In genomic region chr6:131103869-131104268, GRCh38 we compare ENCODE assay signal across 22 cellular contexts. TPM values are rescaled to one million over a fixed set of nuclear protein-coding genes. Genes with fewer than 3 reads are reported as not detected.
DNase-seq lines count a peak whose midpoint lies in the region; ATAC-seq and TF ChIP-seq lines count a peak whose summit lies in the region.
"Had no signal": no experiment of that assay in that cellular context is flagged by ENCODE, and none has a peak within 500 bp of the region (broad histone marks: within the 10 kb centered on the region; RNA-seq: fewer than 3 reads in every experiment).

No MANE protein-coding gene starts in this region.

- ATAC-seq in IMR-90 (ENCODE audit: low read depth) (no peak), mucosa of descending colon (peak; percentile 19)
- no peak for ATAC-seq in natural killer cell treated with Interleukin-12 subunit alpha and Interleukin-12 subunit beta and Interleukin-15 and Interleukin-18, amount 100 ng/mL, for 72 hours
- ATAC-seq: HCT116, K562 had no signal

- CTCF ChIA-PET in IMR-90 (lab: Yijun Ruan, JAX) = no interaction called here
- CTCF ChIA-PET in CD4-positive, alpha-beta memory T cell (lab: Charles Lee; ENCODE audit: partially characterized antibody) = no interaction called here

- no peak overlapping the region for H3K27ac Mint-ChIP-seq in CD4-positive, alpha-beta memory T cell
- H3K27ac Mint-ChIP-seq in natural killer cell treated with Interleukin-12 subunit alpha and Interleukin-12 subunit beta and Interleukin-15 and Interleukin-18, amount 100 ng/mL, for 72 hours = no peak overlapping the region

- peak overlapping the region; percentile 48; the same call in 1 of the 2 replicates for H4K91ac ChIP-seq in IMR-90 (ENCODE audit: insufficient read depth, low read depth, low read length)

- peak overlapping the region; percentile 84 for H3K4ac ChIP-seq in IMR-90 (ENCODE audit: low read depth, low read length)

- H3K36me3 ChIP-seq in IMR-90 (ENCODE audit: control insufficient read depth, insufficient read depth, low read length) (no peaks in the 10 kb centered on the region), brain microvascular endothelial cell (replicated peaks) (no peaks in the 10 kb centered on the region), mucosa of descending colon (ENCODE audit: low read depth) (no peaks in the 10 kb centered on the region)
- H3K36me3 ChIP-seq in CD4-positive, alpha-beta memory T cell (ENCODE audit: insufficient read depth, low read length) = no peaks in the 10 kb centered on the region
- H3K36me3 ChIP-seq: MG63 had no signal

- no peak overlapping the region for H3K4me3 Mint-ChIP-seq in CD4-positive, alpha-beta memory T cell
- no peak overlapping the region for H3K4me3 Mint-ChIP-seq in natural killer cell treated with Interleukin-12 subunit alpha and Interleukin-12 subunit beta and Interleukin-15 and Interleukin-18, amount 100 ng/mL, for 72 hours

- no peaks in the 10 kb centered on the region for H3K27me3 ChIP-seq in IMR-90 (ENCODE audit: control insufficient read depth, insufficient read depth, low read length)
- H3K27me3 ChIP-seq in brain microvascular endothelial cell (replicated peaks) = no peaks in the 10 kb centered on the region
- no peaks in the 10 kb centered on the region for H3K27me3 ChIP-seq in CD4-positive, alpha-beta memory T cell (ENCODE audit: insufficient read depth, low read length)
- H3K27me3 ChIP-seq: MG63 had no signal

- BruUV-seq in IMR-90 (replicated peaks; lab: Mats Ljungman, UMichigan) = no TSS peak

- peaks cover 3% of the 10 kb centered on the region in 2 donors for H3K27me3 Mint-ChIP-seq in CD4-positive, alpha-beta memory T cell
- peaks cover 3 to 13% of the 10 kb centered on the region in 2 donors for H3K27me3 Mint-ChIP-seq in natural killer cell treated with Interleukin-12 subunit alpha and Interleukin-12 subunit beta and Interleukin-15 and Interleukin-18, amount 100 ng/mL, for 72 hours

- H2BK5ac ChIP-seq in IMR-90 (ENCODE audit: low read depth, low read length, poor library complexity, severe bottlenecking) = no peak overlapping the region

- peaks cover 8% of the 10 kb centered on the region for H3K4me1 ChIP-seq in IMR-90 (ENCODE audit: control insufficient read depth, insufficient read depth, low read length)
- H3K4me1 ChIP-seq in mucosa of descending colon (ENCODE audit: low read depth) = no peaks in the 10 kb centered on the region
- H3K4me1 ChIP-seq in CD4-positive, alpha-beta memory T cell (ENCODE audit: insufficient read depth, low read length) = no peaks in the 10 kb centered on the region

- no peaks in the 10 kb centered on the region for H3K36me3 Mint-ChIP-seq in CD4-positive, alpha-beta memory T cell
- no peaks in the 10 kb centered on the region for H3K36me3 Mint-ChIP-seq in natural killer cell treated with Interleukin-12 subunit alpha and Interleukin-12 subunit beta and Interleukin-15 and Interleukin-18, amount 100 ng/mL, for 72 hours

- H2AK5ac ChIP-seq in IMR-90 (ENCODE audit: low read depth, low read length) = peak overlapping the region; percentile 89

- H3K27ac ChIP-seq in IMR-90 (ENCODE audit: insufficient read depth, low read length) (no peak overlapping the region), brain microvascular endothelial cell (peak overlapping the region; percentile 64)
- no peak overlapping the region for H3K27ac ChIP-seq in CD4-positive, alpha-beta memory T cell (ENCODE audit: low read depth, low read length)
- H3K27ac ChIP-seq: PC-9, RWPE1 had no signal

- DNase-seq in IMR-90 (no peak), brain microvascular endothelial cell (no peak), mucosa of descending colon (peak in 1 of 3 donors; percentile 17), EL (no peak)
- DNase-seq in CD4-positive, alpha-beta memory T cell = no peak
- no peak for DNase-seq in natural killer cell treated with Interleukin-12 subunit alpha and Interleukin-12 subunit beta and Interleukin-15 and Interleukin-18, amount 100 ng/mL, for 72 hours (ENCODE audit: low spot score)
- no peak for DNase-seq in stimulated activated naive CD4-positive, alpha-beta T cell (lab: John Stamatoyannopoulos, UW)
- DNase-seq: C1 segment of cervical spinal cord, DMS53, GF-D8, GOT3, MG63, NCI-H1417, NCI-H187, NCI-H446 treated with DMSO at 0.1 percent for 48 hours, NCI-H526 treated with DMSO at 0.1 percent for 48 hours, PC-9, SHP77 treated with DMSO at 0.1 percent for 48 hours, SK-N-SH had no signal

- no peak overlapping the region for H2AK9ac ChIP-seq in IMR-90 (replicated peaks; ENCODE audit: low read depth, low read length, poor library complexity)

- H3K9me3 Mint-ChIP-seq in CD4-positive, alpha-beta memory T cell = peaks cover 0 to 6% (median 0%) of the 10 kb centered on the region in 8 donors
- no peaks in the 10 kb centered on the region for H3K9me3 Mint-ChIP-seq in natural killer cell treated with Interleukin-12 subunit alpha and Interleukin-12 subunit beta and Interleukin-15 and Interleukin-18, amount 100 ng/mL, for 72 hours

- dilution Hi-C loops in IMR-90 (cut with HindIII; ENCODE audit: low sequenced_read_pairs, unreplicated experiment) = no loop called here

- H2AFZ ChIP-seq in IMR-90 (replicated peaks; ENCODE audit: low read length, poor library complexity) = no peak overlapping the region
- H2AFZ ChIP-seq: PC-9 had no signal

- H3K18ac ChIP-seq in IMR-90 (ENCODE audit: low read depth, low read length) = peak overlapping the region; percentile 28; the same call in 1 of the 2 replicates

- no peak overlapping the region for H3K4me2 ChIP-seq in IMR-90 (ENCODE audit: low read depth, low read length)
- H3K4me2 ChIP-seq: PC-9, SK-N-SH had no signal

- POLR2A ChIA-PET in IMR-90 (lab: Charles Lee; ENCODE audit: unreplicated experiment) = no interaction called here
- POLR2A ChIA-PET in CD4-positive, alpha-beta memory T cell (lab: Charles Lee; ENCODE audit: partially characterized antibody) = no interaction called here

- peak overlapping the region; percentile 88; the same call in 1 of the 2 replicates for H4K5ac ChIP-seq in IMR-90 (ENCODE audit: low read depth, low read length)

- peak overlapping the region; percentile 18; the same call in 1 of the 3 replicates for H2BK15ac ChIP-seq in IMR-90 (ENCODE audit: low read depth, low read length)

- no peak for TF ChIP-seq POLR2A in IMR-90 (IDR thresholded peaks at IDR 0.05; ENCODE audit: low read depth, low read length)

- no peak for TF ChIP-seq CTCF in IMR-90 (conservative IDR thresholded peaks at IDR 0.05; ENCODE audit: low read depth, low read length)
- no peak for TF ChIP-seq CTCF in brain microvascular endothelial cell (IDR thresholded peaks at IDR 0.05; ENCODE audit: low read depth, low read length, missing control alignments)
- TF ChIP-seq CTCF in mucosa of descending colon (IDR thresholded peaks at IDR 0.05) = no peak

- H2BK120ac ChIP-seq in IMR-90 (ENCODE audit: low read depth, low read length) = peak overlapping the region; percentile 23

- peaks cover 4% of the 10 kb centered on the region for H3K9me1 ChIP-seq in IMR-90 (ENCODE audit: insufficient read depth, low read length)

- TF ChIP-seq RAD21 in IMR-90 (IDR thresholded peaks at IDR 0.05; ENCODE audit: low read length) = no peak

- 100% methylated on average over 1 of the region's 2 CpGs; no CpG with 5 or more reads in 1 of the 2 experiments for WGBS in IMR-90 (ENCODE audit: extremely low coverage in 2 of 2, insufficient read length in 1 of 2), 2 experiments

- H3K56ac ChIP-seq in IMR-90 (ENCODE audit: extremely low read depth, insufficient read depth, low read length) = no peak overlapping the region

- no peak overlapping the region for H3K4me3 ChIP-seq in IMR-90 (ENCODE audit: insufficient read depth, low read depth, low read length)
- H3K4me3 ChIP-seq in brain microvascular endothelial cell (ENCODE audit: low read depth, low read length) = no peak overlapping the region
- no peak overlapping the region for H3K4me3 ChIP-seq in mucosa of descending colon
- no peak overlapping the region for H3K4me3 ChIP-seq in CD4-positive, alpha-beta memory T cell (ENCODE audit: low read length in 2 of 2)
- H3K4me3 ChIP-seq: K562, MG63, PC-9 had no signal

- no peak overlapping the region for H4K8ac ChIP-seq in IMR-90 (ENCODE audit: low read depth in 2 of 2, low read length in 2 of 2)

- H4K20me1 ChIP-seq in IMR-90 (ENCODE audit: insufficient read depth, low read length) = no peaks in the 10 kb centered on the region

- in situ Hi-C loops in IMR-90 (cut with MboI; ENCODE audit: low sequenced_read_pairs) = no loop called here
- in situ Hi-C loops in brain microvascular endothelial cell (cut with HindIII; ENCODE audit: low pct_ligation_motif_present, low sequenced_read_pairs) = no loop called here

- H2BK20ac ChIP-seq in IMR-90 (ENCODE audit: low read depth, low read length) = peak overlapping the region; percentile 31

- H3K9me3 ChIP-seq in IMR-90 (ENCODE audit: control insufficient read depth, insufficient read depth, low read length) = no peaks in the 10 kb centered on the region
- no peaks in the 10 kb centered on the region for H3K9me3 ChIP-seq in mucosa of descending colon
- H3K9me3 ChIP-seq in CD4-positive, alpha-beta memory T cell (ENCODE audit: control insufficient read depth in 1 of 2, low read length in 2 of 2) = no peaks in the 10 kb centered on the region
- H3K9me3 ChIP-seq: MG63, SK-N-SH had no signal

- intact Hi-C loops in IMR-90 (cut with micrococcal nuclease) = no loop called here
- intact Hi-C loops in mucosa of descending colon (cut with DNase I, micrococcal nuclease) = no loop called here
- intact Hi-C loops in CD4-positive, alpha-beta memory T cell (cut with micrococcal nuclease) = no loop called here

- 0 out of 4 replicates have a peak, but pooled peaks cover 0 to 3% of the 10 kb centered on the region in 2 experiments for H3K79me1 ChIP-seq in IMR-90 (ENCODE audit: low read depth in 1 of 2, low read length in 2 of 2)

- H3K23ac ChIP-seq in IMR-90 (ENCODE audit: low read depth, low read length) = no peak overlapping the region

- H3K9ac ChIP-seq in IMR-90 (ENCODE audit: low read depth, low read length) = no peak overlapping the region
- H3K9ac ChIP-seq: SK-N-SH had no signal

- no peak overlapping the region; the same call in 1 of the 2 replicates for H3K14ac ChIP-seq in IMR-90 (replicated peaks; ENCODE audit: low read depth, low read length)

- H3K4me1 Mint-ChIP-seq in CD4-positive, alpha-beta memory T cell = no peaks in the 10 kb centered on the region
- no peaks in the 10 kb centered on the region for H3K4me1 Mint-ChIP-seq in natural killer cell treated with Interleukin-12 subunit alpha and Interleukin-12 subunit beta and Interleukin-15 and Interleukin-18, amount 100 ng/mL, for 72 hours (ENCODE audit: low read depth in 2 of 2)

RNA-seq across cellular contexts. Expression of gene AKAP7, which starts 31.4 kb away (rescaled TPM):
- 0.54 and 3.3 TPM in 2 replicates for total RNA-seq in IMR-90 (2012; rRNA removed)
- polyA plus RNA-seq in IMR-90 (2012; rRNA removed) = 0.90 and 1.1 TPM in 2 replicates
- polyA plus RNA-seq in IMR-90 (2012; cell fraction: cytosol; rRNA removed) = 0.10 and 0.18 TPM in 2 replicates
- polyA plus RNA-seq in IMR-90 (2012; cell fraction: nucleus; rRNA removed; ENCODE audit: low replicate concordance) = 0.18 and 1.1 TPM in 2 replicates
- 10 to 100 TPM; 13.0 to 21.9 (median 15.3) TPM for total RNA-seq in mucosa of descending colon
- total RNA-seq in CD4-positive, alpha-beta memory T cell = 10 to 100 TPM; 15.4 to 16.2 TPM
- polyA plus RNA-seq in CD4-positive, alpha-beta memory T cell = 10 to 100 TPM; 14.5 to 19.0 TPM
- 1 to 10 TPM; 4.2 to 7.7 TPM for total RNA-seq in natural killer cell treated with Interleukin-12 subunit alpha and Interleukin-12 subunit beta and Interleukin-15 and Interleukin-18, amount 100 ng/mL, for 72 hours

RNA-seq across cellular contexts. Expression of gene EPB41L2, which starts 40.8 kb away (rescaled TPM):
- total RNA-seq in IMR-90 (2012; rRNA removed) = 85.7 and 89.2 TPM in 2 replicates
- 81.5 and 99.8 TPM in 2 replicates for polyA plus RNA-seq in IMR-90 (2012; rRNA removed)
- 21.4 and 45.0 TPM in 2 replicates for polyA plus RNA-seq in IMR-90 (2012; cell fraction: cytosol; rRNA removed)
- 75.6 and 386 TPM in 2 replicates for polyA plus RNA-seq in IMR-90 (2012; cell fraction: nucleus; rRNA removed; ENCODE audit: low replicate concordance)
- 100 to 1,000 TPM in 1 of 3 donors, 10 to 100 TPM in 2; 80.1 to 148 (median 93.0) TPM for total RNA-seq in mucosa of descending colon
- total RNA-seq in CD4-positive, alpha-beta memory T cell = 10 to 100 TPM; 18.4 to 24.3 TPM
- 1 to 10 TPM; 3.3 to 7.0 TPM for polyA plus RNA-seq in CD4-positive, alpha-beta memory T cell
- 10 to 100 TPM; 30.5 to 31.0 TPM for total RNA-seq in natural killer cell treated with Interleukin-12 subunit alpha and Interleukin-12 subunit beta and Interleukin-15 and Interleukin-18, amount 100 ng/mL, for 72 hours
